ENCODE assay signal across 8 cellular contexts in genomic region chr15:72783563-72784232, GRCh38. TPM values are rescaled to one million over a fixed set of nuclear protein-coding genes. Genes with fewer than 3 reads are reported as not detected.
A peak's percentile ranks its signal among the peaks of the same experiment; 100 is the strongest.
DNase-seq lines count a peak whose midpoint lies in the region; FAIRE-seq and TF ChIP-seq lines count a peak whose summit lies in the region.

Gene ADPGK, minus strand, starts transcription at chr15:72783758. Its CDS starts 67 bp downstream, at chr15:72783691.

- peaks cover 6% of the 10 kb centered on the region; the same call in 1 of the 2 replicates for H3K36me3 Mint-ChIP-seq in HFFc6 (ENCODE audit: low read depth)
- peaks cover 22% of the 10 kb centered on the region for H3K36me3 Mint-ChIP-seq in activated naive CD4-positive, alpha-beta T cell treated with anti-CD3 and anti-CD28 coated beads for 36 hours (ENCODE audit: low read depth)

- CTCF ChIA-PET in activated naive CD4-positive, alpha-beta T cell treated with anti-CD3 and anti-CD28 coated beads for 36 hours (lab: Charles Lee), result interaction anchor here (0.8 to 1.4 kb wide), 2 partner anchors 9 to 256 kb away, joined by 3 read pairs; no protein-coding TSS in a partner anchor

- H3K4me3 ChIP-seq in NB4 (ENCODE audit: low read depth, low read length) (peak within 1 kb of the TSS; percentile 91), neutrophil (ENCODE audit: low read depth in 1 of 2, low read length in 1 of 2) (peak within 1 kb of the TSS; percentile 89 to 99)

- H3K36me3 ChIP-seq in neutrophil, result peaks cover 11% of the 10 kb centered on the region

- H3K9me3 ChIP-seq in neutrophil, result no peaks in the 10 kb centered on the region

- peak within 1 kb of the TSS; percentile 92 for H3K27ac Mint-ChIP-seq in HFFc6
- peak within 1 kb of the TSS; percentile 95 for H3K27ac Mint-ChIP-seq in activated naive CD4-positive, alpha-beta T cell treated with anti-CD3 and anti-CD28 coated beads for 36 hours

- peak; percentile 96 for TF ChIP-seq POLR2A in NB4 (IDR thresholded peaks at IDR 0.05; ENCODE audit: extremely low read depth, insufficient read length)

- peak within 1 kb of the TSS; percentile 98 for H3K27ac ChIP-seq in neutrophil

- H3K4me3 Mint-ChIP-seq in HFFc6, result peak within 1 kb of the TSS; percentile 95
- H3K4me3 Mint-ChIP-seq in activated naive CD4-positive, alpha-beta T cell treated with anti-CD3 and anti-CD28 coated beads for 36 hours, result peak within 1 kb of the TSS; percentile 93

- peak; percentile 85 for DNase-seq in GM04504 (ENCODE audit: low read depth)
- peak; percentile 85 for DNase-seq in HFFc6
- DNase-seq in NB4 (ENCODE audit: low read depth), result peak; percentile 93
- DNase-seq in SK-N-DZ (ENCODE audit: low spot score), result peak; percentile 89
- peak; percentile 90 for DNase-seq in activated naive CD4-positive, alpha-beta T cell treated with anti-CD3 and anti-CD28 coated beads for 36 hours
- DNase-seq in frontal cortex (ENCODE audit: low spot score in 2 of 2), result peak; percentile 95 to 97

- no peaks in the 10 kb centered on the region for H3K9me3 Mint-ChIP-seq in HFFc6
- no peaks in the 10 kb centered on the region for H3K9me3 Mint-ChIP-seq in activated naive CD4-positive, alpha-beta T cell treated with anti-CD3 and anti-CD28 coated beads for 36 hours

- FAIRE-seq in frontal cortex (lab: Jason Lieb, UNC), result no peak

- TF ChIP-seq CTCF in HFFc6 (IDR thresholded peaks at IDR 0.05), result no peak
- TF ChIP-seq CTCF in NB4 (IDR thresholded peaks at IDR 0.05; ENCODE audit: low read depth, low read length), result no peak
- TF ChIP-seq CTCF in neutrophil (IDR thresholded peaks at IDR 0.05), result no peak
- TF ChIP-seq CTCF in subcutaneous adipose tissue (IDR thresholded peaks at IDR 0.05; ENCODE audit: low read depth), result no peak

- no peaks in the 10 kb centered on the region for H3K27me3 ChIP-seq in neutrophil

- H3K4me1 ChIP-seq in neutrophil (ENCODE audit: control insufficient read depth in 1 of 2, insufficient read depth in 1 of 2, low read depth in 1 of 2, low read length in 1 of 2), result peaks cover 27 to 32% of the 10 kb centered on the region in 2 experiments

- no peaks in the 10 kb centered on the region for H3K27me3 Mint-ChIP-seq in HFFc6 (ENCODE audit: insufficient read depth)
- H3K27me3 Mint-ChIP-seq in activated naive CD4-positive, alpha-beta T cell treated with anti-CD3 and anti-CD28 coated beads for 36 hours (ENCODE audit: low read depth), result no peaks in the 10 kb centered on the region

- peaks cover 50% of the 10 kb centered on the region for H3K4me1 Mint-ChIP-seq in HFFc6 (ENCODE audit: low read depth)
- peaks cover 42% of the 10 kb centered on the region for H3K4me1 Mint-ChIP-seq in activated naive CD4-positive, alpha-beta T cell treated with anti-CD3 and anti-CD28 coated beads for 36 hours (ENCODE audit: low read depth)

- intact Hi-C loops in activated naive CD4-positive, alpha-beta T cell treated with anti-CD3 and anti-CD28 coated beads for 36 hours (cut with micrococcal nuclease), result loop anchor here (1.0 to 5.0 kb wide), 13 partner anchors 12 to 913 kb away; partner anchors contain the start of genes BBS4, HEXA and HIGD2B

RNA-seq across cellular contexts. Expression of gene ADPGK, which starts in this region (rescaled TPM):
- 10 to 100 TPM; 54.6 to 59.4 (median 56.8) TPM for total RNA-seq in HFFc6 (2021; fragmentation: NEBNext Ultra II Directional; extraction: Animal tissue kit (Norgen Biotek cat#: 25700))
- polyA plus RNA-seq in SK-N-DZ (2014; cell fraction: cytosol; rRNA removed), result 54.5 and 75.7 TPM in 2 replicates
- polyA plus RNA-seq in SK-N-DZ (2014; cell fraction: nucleus; rRNA removed), result 60.2 and 77.2 TPM in 2 replicates
- total RNA-seq in activated naive CD4-positive, alpha-beta T cell treated with anti-CD3 and anti-CD28 coated beads for 36 hours, result 10 to 100 TPM; 41.4 to 43.6 TPM
- total RNA-seq in frontal cortex (35.5 TPM), subcutaneous adipose tissue (10 to 100 TPM; 62.3 to 96.2 (median 69.4) TPM)

Comparison
In these comparisons a context has a peak if more than half of its experiments do, and no peak if none do; other contexts are left out.
1. Peak in every context shown above with its lines: DNase-seq, H3K4me3 ChIP-seq and H3K27ac ChIP-seq.